19 cellular contexts compared by ENCODE assay signal in the genomic region with DNA sequence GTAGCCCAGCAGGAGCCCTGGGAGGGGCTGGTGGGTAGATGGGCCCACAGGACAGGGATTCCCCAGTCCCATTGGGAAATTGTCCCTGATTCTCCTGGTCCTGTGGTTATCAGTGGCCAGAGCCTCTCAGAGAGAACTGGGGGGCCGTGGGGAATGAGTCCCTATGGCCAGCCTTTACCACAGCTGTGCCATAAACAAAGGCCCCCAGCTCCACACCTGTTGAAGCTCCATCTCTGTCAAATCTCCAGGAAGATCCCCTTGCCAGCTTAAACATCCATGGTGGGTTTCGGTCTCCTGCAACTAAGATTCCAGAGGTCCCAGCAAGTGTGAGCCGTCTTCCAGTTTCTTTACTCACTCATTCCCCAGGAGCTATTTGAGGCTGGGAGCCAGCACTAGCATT.
DNase-seq lines count a peak whose midpoint lies in the region; ATAC-seq and TF ChIP-seq lines count a peak whose summit lies in the region.
"Had no signal": no experiment of that assay in that cellular context is flagged by ENCODE, and none has a peak within 500 bp of the region (broad histone marks: within the 10 kb centered on the region; RNA-seq: fewer than 3 reads in every experiment).

No MANE protein-coding gene starts in this region.

- H3K36me3 Mint-ChIP-seq in neural progenitor cell: no peaks in the 10 kb centered on the region
- no peaks in the 10 kb centered on the region for H3K36me3 Mint-ChIP-seq in stimulated activated memory B cell treated with anti-CD40 and anti-IgM and Interleukin-4, amounts not matched to agents 10 μg/mL and 1 μg/mL and 100 μg/mL, for 72 hours
- H3K36me3 Mint-ChIP-seq: CD14-positive monocyte; CD4-positive, alpha-beta memory T cell had no signal

- H3K4me2 ChIP-seq in neural progenitor cell: no peak overlapping the region
- H3K4me2 ChIP-seq: BLaER1 had no signal

- H3K4me3 Mint-ChIP-seq in neural progenitor cell: no peak overlapping the region
- no peak overlapping the region for H3K4me3 Mint-ChIP-seq in stimulated activated memory B cell treated with anti-CD40 and anti-IgM and Interleukin-4, amounts not matched to agents 10 μg/mL and 1 μg/mL and 100 μg/mL, for 72 hours
- H3K4me3 Mint-ChIP-seq: CD14-positive monocyte; CD4-positive, alpha-beta memory T cell; IgD-negative memory B cell had no signal

- no peak overlapping the region for H3K27ac Mint-ChIP-seq in neural progenitor cell
- H3K27ac Mint-ChIP-seq in stimulated activated memory B cell treated with anti-CD40 and anti-IgM and Interleukin-4, amounts not matched to agents 10 μg/mL and 1 μg/mL and 100 μg/mL, for 72 hours: no peak overlapping the region
- H3K27ac Mint-ChIP-seq: CD14-positive monocyte; CD4-positive, alpha-beta memory T cell; IgD-negative memory B cell had no signal

- no peaks in the 10 kb centered on the region for H3K4me1 ChIP-seq in heart right ventricle
- H3K4me1 ChIP-seq in neural progenitor cell: peaks cover 4% of the 10 kb centered on the region
- H3K4me1 ChIP-seq in psoas muscle: no peaks in the 10 kb centered on the region
- H3K4me1 ChIP-seq: BLaER1 had no signal

- no peak for TF ChIP-seq CTCF in heart right ventricle (IDR thresholded peaks at IDR 0.05)
- no peak for TF ChIP-seq CTCF in neural progenitor cell (IDR thresholded peaks at IDR 0.05)
- no peak for TF ChIP-seq CTCF in psoas muscle (IDR thresholded peaks at IDR 0.05)

- no peaks in the 10 kb centered on the region for H3K27me3 Mint-ChIP-seq in neural progenitor cell (ENCODE audit: insufficient read depth, low read depth)
- no peaks in the 10 kb centered on the region for H3K27me3 Mint-ChIP-seq in stimulated activated memory B cell treated with anti-CD40 and anti-IgM and Interleukin-4, amounts not matched to agents 10 μg/mL and 1 μg/mL and 100 μg/mL, for 72 hours
- H3K27me3 Mint-ChIP-seq: CD4-positive, alpha-beta memory T cell; IgD-negative memory B cell had no signal

- no peak overlapping the region for H3K4me3 ChIP-seq in heart right ventricle
- H3K4me3 ChIP-seq in neural progenitor cell: no peak overlapping the region
- no peak overlapping the region for H3K4me3 ChIP-seq in psoas muscle
- H3K4me3 ChIP-seq: BLaER1, GM12878, GM23248 had no signal

- H3K9me3 ChIP-seq in heart right ventricle: peaks cover 0 to 4% (median 0%) of the 10 kb centered on the region in 11 donors
- H3K9me3 ChIP-seq in neural progenitor cell (ENCODE audit: low read depth): peaks cover 5% of the 10 kb centered on the region
- H3K9me3 ChIP-seq in psoas muscle: no peaks in the 10 kb centered on the region
- H3K9me3 ChIP-seq: BLaER1 had no signal

- H3K9me3 Mint-ChIP-seq in neural progenitor cell: no peaks in the 10 kb centered on the region
- peaks cover 11% of the 10 kb centered on the region for H3K9me3 Mint-ChIP-seq in stimulated activated memory B cell treated with anti-CD40 and anti-IgM and Interleukin-4, amounts not matched to agents 10 μg/mL and 1 μg/mL and 100 μg/mL, for 72 hours

- ATAC-seq in left ventricle myocardium superior: no peak
- no peak for ATAC-seq in heart right ventricle
- peak; percentile 34 for ATAC-seq in stimulated activated memory B cell treated with anti-CD40 and anti-IgM and Interleukin-4, amounts not matched to agents 10 μg/mL and 1 μg/mL and 100 μg/mL, for 72 hours
- ATAC-seq in psoas muscle: no peak
- ATAC-seq in GM21528 (IDR thresholded peaks at IDR 0.05; ENCODE audit: low FRiP score, unreplicated experiment): no peak
- ATAC-seq: GM12878, HepG2 had no signal

- H2AFZ ChIP-seq in neural progenitor cell (replicated peaks): peak overlapping the region; percentile 12
- H2AFZ ChIP-seq: GM23248 had no signal

- H3K36me3 ChIP-seq in heart right ventricle (no peaks in the 10 kb centered on the region), neural progenitor cell (no peaks in the 10 kb centered on the region), psoas muscle (ENCODE audit: insufficient read depth in 1 of 2, low read depth in 1 of 2) (no peaks in the 10 kb centered on the region)
- H3K36me3 ChIP-seq: BLaER1 had no signal

- intact Hi-C loops in left ventricle myocardium superior (cut with micrococcal nuclease) (no loop called here), heart right ventricle (cut with DNase I) (no loop called here), psoas muscle (cut with DNase I) (no loop called here)

- peak; percentile 10 for DNase-seq in left ventricle myocardium superior
- DNase-seq in heart right ventricle: no peak
- DNase-seq in neural progenitor cell (ENCODE audit: low spot score): no peak
- DNase-seq in hepatic stellate cell (ENCODE audit: low spot score): no peak
- DNase-seq in psoas muscle: no peak
- DNase-seq: 8988T; CD4-positive, alpha-beta memory T cell; DMS153; DND-41; EL; GM23248; HCEC 1CT had no signal

- H3K27ac ChIP-seq in heart right ventricle (no peak overlapping the region), neural progenitor cell (no peak overlapping the region), psoas muscle (no peak overlapping the region)
- H3K27ac ChIP-seq: BLaER1, GM23248 had no signal

- no peaks in the 10 kb centered on the region for H3K79me2 ChIP-seq in neural progenitor cell (ENCODE audit: low read depth)

- WGBS in heart right ventricle, 2 donors: 72 to 82% methylated on average over 3 of the region's 3 CpGs
- WGBS in psoas muscle, 3 donors: 51 to 67% (median 59%) methylated on average over 3 of the region's 3 CpGs

- H3F3A ChIP-seq in neural progenitor cell (ENCODE audit: low read depth): no peaks in the 10 kb centered on the region

- no peak overlapping the region for H3K9ac ChIP-seq in neural progenitor cell
- H3K9ac ChIP-seq: BLaER1, GM23248 had no signal

- H3K4me1 Mint-ChIP-seq in neural progenitor cell: no peaks in the 10 kb centered on the region
- no peaks in the 10 kb centered on the region for H3K4me1 Mint-ChIP-seq in stimulated activated memory B cell treated with anti-CD40 and anti-IgM and Interleukin-4, amounts not matched to agents 10 μg/mL and 1 μg/mL and 100 μg/mL, for 72 hours
- H3K4me1 Mint-ChIP-seq: CD14-positive monocyte; CD4-positive, alpha-beta memory T cell; IgD-negative memory B cell had no signal

- H3K27me3 ChIP-seq in heart right ventricle (no peaks in the 10 kb centered on the region), neural progenitor cell (no peaks in the 10 kb centered on the region), psoas muscle (ENCODE audit: insufficient read depth in 3 of 3, low read length in 2 of 3) (peaks cover 0 to 2% (median 0%) of the 10 kb centered on the region in 3 donors)
- H3K27me3 ChIP-seq: BLaER1 had no signal

- no peaks in the 10 kb centered on the region for H4K20me1 ChIP-seq in neural progenitor cell (ENCODE audit: low read depth)
- H4K20me1 ChIP-seq: BLaER1 had no signal
